ENCODE assay signal across 22 cellular contexts in genomic region chr20:1822564-1823420, GRCh38.
DNase-seq lines count a peak whose midpoint lies in the region; ATAC-seq, FAIRE-seq and TF ChIP-seq lines count a peak whose summit lies in the region.
"Had no signal": no experiment of that assay in that cellular context is flagged by ENCODE, and none has a peak within 500 bp of the region (broad histone marks: within the 10 kb centered on the region; RNA-seq: fewer than 3 reads in every experiment).

No MANE protein-coding gene starts in this region.

- 83% methylated on average over 1 of the region's 4 CpGs; no CpG with 5 or more reads in 1 of the 2 experiments for WGBS in IMR-90 (ENCODE audit: extremely low coverage in 2 of 2, insufficient read length in 1 of 2), 2 experiments

- peaks cover 6% of the 10 kb centered on the region for H3K9me3 ChIP-seq in IMR-90 (ENCODE audit: control insufficient read depth, insufficient read depth, low read length)
- H3K9me3 ChIP-seq: body of pancreas had no signal

- dilution Hi-C loops in IMR-90 (cut with HindIII; ENCODE audit: low sequenced_read_pairs, unreplicated experiment): no loop called here

- no peak overlapping the region for H3K23ac ChIP-seq in IMR-90 (ENCODE audit: low read depth, low read length)

- no peak overlapping the region for H4K5ac ChIP-seq in IMR-90 (ENCODE audit: low read depth, low read length)

- H2BK15ac ChIP-seq in IMR-90 (ENCODE audit: low read depth, low read length): peak overlapping the region; percentile 41; the same call in 2 of the 3 replicates

- no peak overlapping the region for H3K14ac ChIP-seq in IMR-90 (replicated peaks; ENCODE audit: low read depth, low read length)

- peak overlapping the region; percentile 23 to 42; a peak in 2 of 4 replicates for H4K8ac ChIP-seq in IMR-90 (ENCODE audit: low read depth in 2 of 2, low read length in 2 of 2)

- 0 out of 2 replicates have a peak overlapping the region, but pooled peaks have one; percentile 40 for H3K4ac ChIP-seq in IMR-90 (ENCODE audit: low read depth, low read length)

- TF ChIP-seq POLR2A in IMR-90 (IDR thresholded peaks at IDR 0.05; ENCODE audit: low read depth, low read length) (no peak), GM12891 (IDR thresholded peaks at IDR 0.05; ENCODE audit: low read depth, low read length) (no peak)

- peak overlapping the region; percentile 12; the same call in 1 of the 2 replicates for H4K91ac ChIP-seq in IMR-90 (ENCODE audit: insufficient read depth, low read depth, low read length)

- no peak overlapping the region for H3K18ac ChIP-seq in IMR-90 (ENCODE audit: low read depth, low read length)

- CTCF ChIA-PET in IMR-90 (lab: Yijun Ruan, JAX): interaction anchor here (0.6 to 0.8 kb wide), 2 partner anchors 14 to 139 kb away, joined by 3 read pairs; no protein-coding TSS in a partner anchor

- H3K9ac ChIP-seq in IMR-90 (ENCODE audit: low read depth, low read length): no peak overlapping the region

- no peak overlapping the region for H2BK5ac ChIP-seq in IMR-90 (ENCODE audit: low read depth, low read length, poor library complexity, severe bottlenecking)

- DNase-seq in AG09309 (ENCODE audit: low read depth): no peak
- peak; percentile 70 for DNase-seq in IMR-90
- no peak for DNase-seq in endothelial cell (ENCODE audit: low spot score)
- DNase-seq in myocyte (ENCODE audit: low read depth): peak; percentile 83
- DNase-seq in NCI-H748 treated with DMSO at 0.1 percent for 48 hours (lab: John Stamatoyannopoulos, UW): no peak
- no peak for DNase-seq in GM12891 (ENCODE audit: insufficient read length, low spot score)
- DNase-seq in CD1c-positive myeloid dendritic cell (ENCODE audit: extremely low spot score): no peak
- no peak for DNase-seq in activated CD4-positive, CD25-positive, alpha-beta regulatory T cell (lab: John Stamatoyannopoulos, UW)
- DNase-seq: activated CD8-positive, alpha-beta T cell treated with anti-CD3 and anti-CD28 coated beads, Interleukin-2, amount 10 ng/mL, durations not matched to agents 7 days and 5 days; activated T-cell treated with anti-CD3 and anti-CD28 coated beads, Interleukin-2, amount 50 U/mL, for 48 hours; body of pancreas; dorsolateral prefrontal cortex; mucosa of descending colon; NCI-H774; PC-9; retina; stimulated activated naive CD4-positive, alpha-beta T cell treated with Interleukin-2 at 50 U/mL for 16 hours had no signal

- H3K36me3 ChIP-seq in IMR-90 (ENCODE audit: control insufficient read depth, insufficient read depth, low read length): no peaks in the 10 kb centered on the region
- H3K36me3 ChIP-seq: SJSA1, tibial nerve had no signal

- H3K9me3 Mint-ChIP-seq in endothelial cell (ENCODE audit: unreplicated experiment): no peaks in the 10 kb centered on the region

- H3K4me1 ChIP-seq in IMR-90 (ENCODE audit: control insufficient read depth, insufficient read depth, low read length): peaks cover 23% of the 10 kb centered on the region

- no peak overlapping the region for H3K4me3 Mint-ChIP-seq in endothelial cell (ENCODE audit: unreplicated experiment)
- H3K4me3 Mint-ChIP-seq: activated CD8-positive, alpha-beta T cell treated with anti-CD3 and anti-CD28 coated beads, Interleukin-2, amount 10 ng/mL, durations not matched to agents 7 days and 5 days; activated naive CD4-positive, alpha-beta T cell treated with anti-CD3 and anti-CD28 coated beads, Interleukin-2, amount 50 U/mL, for 24 hours had no signal

- POLR2A ChIA-PET in IMR-90 (lab: Charles Lee; ENCODE audit: unreplicated experiment): interaction anchor here (0.6 kb wide), 1 partner anchor 9 kb away, joined by 3 read pairs; no protein-coding TSS in a partner anchor

- peaks cover 22% of the 10 kb centered on the region for H3K9me1 ChIP-seq in IMR-90 (ENCODE audit: insufficient read depth, low read length)

- intact Hi-C loops in IMR-90 (cut with micrococcal nuclease): no loop called here

- H3K56ac ChIP-seq in IMR-90 (ENCODE audit: extremely low read depth, insufficient read depth, low read length): no peak overlapping the region

- H3K27me3 ChIP-seq in IMR-90 (ENCODE audit: control insufficient read depth, insufficient read depth, low read length): no peaks in the 10 kb centered on the region
- H3K27me3 ChIP-seq: body of pancreas, dorsolateral prefrontal cortex, SJSA1, tibial nerve had no signal

- no peaks in the 10 kb centered on the region for H3K79me1 ChIP-seq in IMR-90 (ENCODE audit: low read depth in 1 of 2, low read length in 2 of 2)

- H2BK20ac ChIP-seq in IMR-90 (ENCODE audit: low read depth, low read length): peak overlapping the region; percentile 4; the same call in 1 of the 2 replicates

- no peak overlapping the region; the same call in 1 of the 2 replicates for H2BK120ac ChIP-seq in IMR-90 (ENCODE audit: low read depth, low read length)

- no TSS peak for BruUV-seq in IMR-90 (replicated peaks; lab: Mats Ljungman, UMichigan)

- no peak overlapping the region for H2AK9ac ChIP-seq in IMR-90 (replicated peaks; ENCODE audit: low read depth, low read length, poor library complexity)

- no peak for ATAC-seq in IMR-90 (ENCODE audit: low read depth)
- ATAC-seq: activated CD8-positive, alpha-beta T cell treated with anti-CD3 and anti-CD28 coated beads, Interleukin-2, amount 10 ng/mL, durations not matched to agents 7 days and 5 days; body of pancreas; HCT116; mucosa of descending colon had no signal

- H4K20me1 ChIP-seq in IMR-90 (ENCODE audit: insufficient read depth, low read length): no peaks in the 10 kb centered on the region

- peaks cover 5% of the 10 kb centered on the region for H3K36me3 Mint-ChIP-seq in endothelial cell (ENCODE audit: low read depth, unreplicated experiment)

- no peak overlapping the region for H3K4me2 ChIP-seq in IMR-90 (ENCODE audit: low read depth, low read length)
- H3K4me2 ChIP-seq: PC-9 had no signal

- no peak overlapping the region for H3K27ac ChIP-seq in IMR-90 (ENCODE audit: insufficient read depth, low read length)
- H3K27ac ChIP-seq: PC-9, SJSA1, tibial nerve had no signal

- no peak for TF ChIP-seq RAD21 in IMR-90 (IDR thresholded peaks at IDR 0.05; ENCODE audit: low read length)

- H2AFZ ChIP-seq in IMR-90 (replicated peaks; ENCODE audit: low read length, poor library complexity): no peak overlapping the region
- H2AFZ ChIP-seq: PC-9 had no signal

- no peak overlapping the region for H3K27ac Mint-ChIP-seq in endothelial cell (ENCODE audit: unreplicated experiment)
- H3K27ac Mint-ChIP-seq: activated CD8-positive, alpha-beta T cell treated with anti-CD3 and anti-CD28 coated beads, Interleukin-2, amount 10 ng/mL, durations not matched to agents 7 days and 5 days; activated naive CD4-positive, alpha-beta T cell treated with anti-CD3 and anti-CD28 coated beads, Interleukin-2, amount 50 U/mL, for 24 hours had no signal

- FAIRE-seq in GM12891 (lab: Jason Lieb, UNC): no peak
- FAIRE-seq: GM19239 had no signal

- H3K4me3 ChIP-seq in AG09309 (ENCODE audit: control insufficient read depth, low read depth, low read length): no peak overlapping the region
- H3K4me3 ChIP-seq in IMR-90 (ENCODE audit: insufficient read depth, low read depth, low read length): no peak overlapping the region
- H3K4me3 ChIP-seq: body of pancreas, dorsolateral prefrontal cortex, mucosa of descending colon, PC-9, SJSA1, tibial nerve had no signal

- H2AK5ac ChIP-seq in IMR-90 (ENCODE audit: low read depth, low read length): peak overlapping the region; percentile 22

- in situ Hi-C loops in IMR-90 (cut with MboI; ENCODE audit: low sequenced_read_pairs): no loop called here

- peaks cover 20% of the 10 kb centered on the region for H3K27me3 Mint-ChIP-seq in endothelial cell (ENCODE audit: unreplicated experiment)

- TF ChIP-seq CTCF in AG09309 (IDR thresholded peaks at IDR 0.05; ENCODE audit: control insufficient read depth, insufficient read depth, low read depth, low read length, missing control alignments) (peak; percentile 12), IMR-90 (conservative IDR thresholded peaks at IDR 0.05; ENCODE audit: low read depth, low read length) (no peak; the same call in 1 of the 2 replicates), endothelial cell (IDR thresholded peaks at IDR 0.05; ENCODE audit: unreplicated experiment) (peak; percentile 20)

- H3K4me1 Mint-ChIP-seq in endothelial cell (ENCODE audit: unreplicated experiment): peaks cover 69% of the 10 kb centered on the region

TF ChIP-seq in IMR-90, 13 proteins besides CTCF, POLR2A, EP300 and RAD21 (continues in another document):
- TF ChIP-seq RCOR1 (IDR thresholded peaks at IDR 0.05; ENCODE audit: insufficient replicate concordance, low read length): no peak
- TF ChIP-seq USF2 (IDR thresholded peaks at IDR 0.05; ENCODE audit: low read depth, low read length): no peak
- TF ChIP-seq BHLHE40 (IDR thresholded peaks at IDR 0.05; ENCODE audit: low read depth, low read length): no peak
- no peak for TF ChIP-seq SMC3 (IDR thresholded peaks at IDR 0.05; ENCODE audit: low read depth, low read length)
- TF ChIP-seq MXI1 (IDR thresholded peaks at IDR 0.05; ENCODE audit: borderline replicate concordance, low read depth, low read length): no peak
- TF ChIP-seq CEBPB (IDR thresholded peaks at IDR 0.05; ENCODE audit: low read depth, low read length): no peak
- no peak for TF ChIP-seq NFE2L2 (IDR thresholded peaks at IDR 0.05; ENCODE audit: low read depth, low read length)

TF ChIP-seq in GM12891, 5 proteins besides CTCF, POLR2A, EP300 and RAD21:
- no peak for TF ChIP-seq PAX5 (IDR thresholded peaks at IDR 0.05; ENCODE audit: insufficient read depth, low read length, severe bottlenecking)
- TF ChIP-seq TAF1 (IDR thresholded peaks at IDR 0.05; ENCODE audit: low read depth, low read length): no peak
- TF ChIP-seq POU2F2 (IDR thresholded peaks at IDR 0.05; ENCODE audit: low read depth, low read length): no peak
- no peak for TF ChIP-seq SPI1 (IDR thresholded peaks at IDR 0.05; ENCODE audit: low read depth, low read length)
- no peak for TF ChIP-seq POLR2AphosphoS5 (IDR thresholded peaks at IDR 0.05; ENCODE audit: low read depth, low read length)

Comparison
In these comparisons a context has a peak if more than half of its experiments do, and no peak if none do; other contexts are left out.
1. DNase-seq: peak in IMR-90 (single experiment) and myocyte (single experiment); none in AG09309 (single experiment), endothelial cell (single experiment), NCI-H748 treated with DMSO at 0.1 percent for 48 hours (single experiment), GM12891 (single experiment), CD1c-positive myeloid dendritic cell (single experiment) and activated CD4-positive, CD25-positive, alpha-beta regulatory T cell (0 of 4).